ENCODE assay signal across 17 cellular contexts in genomic region chr10:71419002-71419540, GRCh38. TPM values are rescaled to one million over a fixed set of nuclear protein-coding genes. Genes with fewer than 3 reads are reported as not detected.
DNase-seq lines count a peak whose midpoint lies in the region; ATAC-seq and TF ChIP-seq lines count a peak whose summit lies in the region.
"Had no signal": no experiment of that assay in that cellular context is flagged by ENCODE, and none has a peak within 500 bp of the region (broad histone marks: within the 10 kb centered on the region; RNA-seq: fewer than 3 reads in every experiment).

No MANE protein-coding gene starts in this region.

- no peaks in the 10 kb centered on the region for H3K27me3 ChIP-seq in HCT116 (ENCODE audit: insufficient read depth, low read length)
- H3K27me3 ChIP-seq: BE2C had no signal

- intact Hi-C loops in HCT116 (cut with micrococcal nuclease) (no loop called here), posterior vena cava (cut with DNase I) (no loop called here)

- TF ChIP-seq RAD21 in HCT116 (IDR thresholded peaks at IDR 0.05; ENCODE audit: low read depth): no peak

- H3K4me2 ChIP-seq in HCT116 (ENCODE audit: low read length): no peak overlapping the region

- RAD21 ChIA-PET in HCT116 (lab: Charles Lee; ENCODE audit: low non-redundant PET in 1 of 2, low total read pairs in 2 of 2, uncharacterized antibody in 2 of 2, unreplicated experiment in 2 of 2): no interaction called here

- CTCF ChIA-PET in HCT116 (lab: Charles Lee): interaction anchor here (1.1 kb wide), 1 partner anchor 10 kb away, joined by 3 read pairs; no protein-coding TSS in a partner anchor

- no peak overlapping the region for H3K4me3 ChIP-seq in HCT116 (replicated peaks in 1 of 2; ENCODE audit: low read depth in 1 of 2, low read length in 2 of 2)
- H3K4me3 ChIP-seq: GM23248, HAP-1 had no signal

- no peak for TF ChIP-seq POLR2A in HCT116 (IDR thresholded peaks at IDR 0.05; ENCODE audit: borderline replicate concordance, extremely low read depth, insufficient read depth, insufficient read length)

- POLR2A ChIA-PET in HCT116 (lab: Charles Lee): no interaction called here

- H3K4me1 ChIP-seq in HCT116 (ENCODE audit: control insufficient read depth in 1 of 2, insufficient read depth in 2 of 2, low read length in 2 of 2): no peaks in the 10 kb centered on the region
- H3K4me1 ChIP-seq: BE2C, HAP-1 had no signal

- H3K36me3 ChIP-seq in HCT116 (ENCODE audit: control insufficient read depth in 1 of 2, insufficient read depth in 2 of 2, low read length in 2 of 2): no peaks in the 10 kb centered on the region
- H3K36me3 ChIP-seq: BE2C, HAP-1 had no signal

- H3K9me2 ChIP-seq in HCT116 (ENCODE audit: insufficient read depth): no peaks in the 10 kb centered on the region

- no peaks in the 10 kb centered on the region for H4K20me1 ChIP-seq in HCT116 (ENCODE audit: insufficient read depth)

- no peak for TF ChIP-seq CTCF in HCT116 (IDR thresholded peaks at IDR 0.05 in 2 of 3, conservative IDR thresholded peaks at IDR 0.05 in 1 of 3; ENCODE audit: borderline replicate concordance in 1 of 3, insufficient read depth in 1 of 3, low read depth in 2 of 3, low read length in 2 of 3)

- no peaks in the 10 kb centered on the region for H3K9me3 ChIP-seq in HCT116 (ENCODE audit: control insufficient read depth in 1 of 2, insufficient read depth in 1 of 2, low read depth in 1 of 2, low read length in 2 of 2)
- H3K9me3 ChIP-seq: BE2C had no signal

- no TSS peak for BruUV-seq in HCT116 (replicated peaks; lab: Mats Ljungman, UMichigan)

- H3K79me2 ChIP-seq in HCT116 (ENCODE audit: insufficient read depth, low read length): no peaks in the 10 kb centered on the region

- H3K9ac ChIP-seq in HCT116 (ENCODE audit: low read length): no peak overlapping the region
- H3K9ac ChIP-seq: GM23248 had no signal

- no peak for DNase-seq in HCT116 (ENCODE audit: low read depth, low spot score)
- DNase-seq in activated CD8-positive, alpha-beta memory T cell treated with anti-CD3 and anti-CD28 coated beads, Interleukin-2, amount 50 U/mL, for 48 hours: peak; percentile 2
- peak; percentile 6 for DNase-seq in left lobe of liver (ENCODE audit: low spot score)
- DNase-seq in posterior vena cava (ENCODE audit: low spot score): peak; percentile 10
- no peak for DNase-seq in activated CD4-positive, alpha-beta T cell treated with anti-CD3 and anti-CD28 coated beads, Interleukin-2, amount 50 U/mL, for 1 hour
- no peak for DNase-seq in activated naive CD4-positive, alpha-beta T cell treated with Interleukin-2 at 50 U/mL for 16 hours
- DNase-seq in SIG-M5 (lab: John Stamatoyannopoulos, UW): no peak
- DNase-seq in AML-193 (lab: John Stamatoyannopoulos, UW): no peak
- DNase-seq: BE2C; C1 segment of cervical spinal cord; CD4-positive, CD25-positive, alpha-beta regulatory T cell; CD8-positive, alpha-beta memory T cell; COR-L47; GM23248; IMR-90 had no signal

- no peak overlapping the region for H2AFZ ChIP-seq in HCT116 (ENCODE audit: low read depth, low read length, poor library complexity, severe bottlenecking)
- H2AFZ ChIP-seq: GM23248 had no signal

- no peak overlapping the region for H3K27ac ChIP-seq in HCT116 (ENCODE audit: low read depth, low read length)
- H3K27ac ChIP-seq: GM23248, HL-60 had no signal

- ATAC-seq in HCT116 (peak; percentile 66), left lobe of liver (no peak)

TF ChIP-seq in HCT116, 20 proteins besides CTCF, POLR2A, EP300 and RAD21:
- no peak for TF ChIP-seq CEBPB (IDR thresholded peaks at IDR 0.05; ENCODE audit: low read depth)
- TF ChIP-seq ATF3 (IDR thresholded peaks at IDR 0.05): no peak
- TF ChIP-seq FOSL1 (IDR thresholded peaks at IDR 0.05; ENCODE audit: low read depth): no peak
- no peak for TF ChIP-seq ZFX (IDR thresholded peaks at IDR 0.05)
- no peak for TF ChIP-seq MAX (IDR thresholded peaks at IDR 0.05)
- no peak for TF ChIP-seq SP1 (IDR thresholded peaks at IDR 0.05; ENCODE audit: low read depth)
- TF ChIP-seq CBX3 (IDR thresholded peaks at IDR 0.05; ENCODE audit: low read depth): no peak
- no peak for TF ChIP-seq EGR1 (IDR thresholded peaks at IDR 0.05; ENCODE audit: low read depth)
- no peak for TF ChIP-seq POLR2AphosphoS5 (IDR thresholded peaks at IDR 0.05; ENCODE audit: low read depth, low read length)
- TF ChIP-seq ELF1 (IDR thresholded peaks at IDR 0.05; ENCODE audit: borderline replicate concordance, low read depth): no peak
- no peak for TF ChIP-seq EZH2 (IDR thresholded peaks at IDR 0.05)
- TF ChIP-seq ZBTB33 (IDR thresholded peaks at IDR 0.05; ENCODE audit: extremely low read depth, insufficient replicate concordance, low read length): no peak
- TF ChIP-seq SRF (IDR thresholded peaks at IDR 0.05; ENCODE audit: low read depth): no peak
- TF ChIP-seq YY1 (IDR thresholded peaks at IDR 0.05; ENCODE audit: extremely low read depth, insufficient replicate concordance, low read depth, low read length): no peak
- no peak for TF ChIP-seq TCF7L2 (IDR thresholded peaks at IDR 0.05; ENCODE audit: borderline replicate concordance, extremely low read depth, insufficient read depth, insufficient read length)

RNA-seq across cellular contexts. Expression of gene CDH23, which starts 22.4 kb away (rescaled TPM):
- total RNA-seq in HCT116 (2021; ENCODE audit: unreplicated experiment) (not detected), left lobe of liver (20.9 TPM), posterior vena cava (10 to 100 TPM; 24.5 to 43.0 TPM)
- 0.04 and 0.16 TPM in 2 replicates for polyA plus RNA-seq in HCT116 (2012)
- total RNA-seq: GM23248 had no signal

Comparison
In these comparisons a context has a peak if more than half of its experiments do, and no peak if none do; other contexts are left out.
1. DNase-seq: peak in activated CD8-positive, alpha-beta memory T cell treated with anti-CD3 and anti-CD28 coated beads, Interleukin-2, amount 50 U/mL, for 48 hours (single experiment), left lobe of liver (single experiment) and posterior vena cava (single experiment); none in HCT116 (single experiment), activated CD4-positive, alpha-beta T cell treated with anti-CD3 and anti-CD28 coated beads, Interleukin-2, amount 50 U/mL, for 1 hour (single experiment), activated naive CD4-positive, alpha-beta T cell treated with Interleukin-2 at 50 U/mL for 16 hours (single experiment), SIG-M5 (single experiment) and AML-193 (0 of 2).
2. RNA of gene CDH23, which starts 22.4 kb away (total RNA-seq): 24.5 to 43.0 TPM in posterior vena cava and 20.9 TPM in left lobe of liver (single experiment); not detected in HCT116 (single experiment); every median in the first group is over 10 times any median in the second.